23 cellular contexts compared by ENCODE assay signal in genomic region chr17:82028246-82028645, GRCh38.
"Had no signal": no experiment of that assay in that cellular context is flagged by ENCODE, and none has a peak within 500 bp of the region (broad histone marks: within the 10 kb centered on the region; RNA-seq: fewer than 3 reads in every experiment).

No MANE protein-coding gene starts in this region.

- DNase-seq: naive B cell; naive thymus-derived CD8-positive, alpha-beta T cell; nephron progenitor cell; occipital lobe; ovary; posterior cingulate gyrus; psoas muscle; right cardiac atrium; right lobe of liver; sigmoid colon; small intestine; stimulated activated CD4-positive, alpha-beta T cell treated with anti-CD3 and anti-CD28 coated beads, Interleukin-15, amount 100 ng/mL, for 24 hours; stimulated activated CD4-positive, alpha-beta T cell treated with anti-CD3 and anti-CD28 coated beads, Interleukin-2, amount 100 ng/mL, for 24 hours; stimulated activated CD4-positive, alpha-beta T cell treated with anti-CD3 and anti-CD28 coated beads, Interleukin-2, amount 100 ng/mL, for 48 hours; stimulated activated CD4-positive, alpha-beta T cell treated with anti-CD3 and anti-CD28 coated beads, Interleukin-4, amount 100 ng/mL, for 24 hours; stimulated activated naive B cell treated with anti-CD40 and anti-IgM and Interleukin-4, amounts not matched to agents 10 μg/mL and 1 μg/mL and 100 μg/mL, for 72 hours; stimulated activated naive CD4-positive, alpha-beta T cell treated with Interleukin-2 at 50 U/mL for 16 hours; stomach; tibial artery; transverse colon; upper lobe of right lung had no signal

- H3K4me3 ChIP-seq: ovary, psoas muscle, right lobe of liver, sigmoid colon, stomach, tibial artery, transverse colon, upper lobe of right lung, vagina had no signal

- H3K36me3 ChIP-seq: ovary, right lobe of liver, sigmoid colon, transverse colon, upper lobe of right lung, vagina had no signal

- H3K9ac ChIP-seq: parathyroid adenoma had no signal

- FAIRE-seq: small intestine had no signal

- H3K27ac ChIP-seq: ovary, parathyroid adenoma, psoas muscle, right lobe of liver, sigmoid colon, stomach, tibial artery, transverse colon, upper lobe of right lung, vagina had no signal

- H3K27me3 ChIP-seq: ovary, right lobe of liver, upper lobe of right lung, vagina had no signal

- H2AFZ ChIP-seq: parathyroid adenoma had no signal

- H3K9me3 ChIP-seq: ovary, psoas muscle, right lobe of liver, sigmoid colon, stomach, tibial artery, transverse colon, upper lobe of right lung, vagina had no signal
